In genomic region chr9:116149844-116150243, GRCh38 we compare ENCODE assay signal across 8 cellular contexts. TPM values are rescaled to one million over a fixed set of nuclear protein-coding genes. Genes with fewer than 3 reads are reported as not detected.
DNase-seq lines count a peak whose midpoint lies in the region; ATAC-seq and TF ChIP-seq lines count a peak whose summit lies in the region.

No MANE protein-coding gene starts in this region.

- H3K4me3 Mint-ChIP-seq in type B pancreatic cell: no peak overlapping the region

- H3K27ac Mint-ChIP-seq in type B pancreatic cell: no peak overlapping the region

- ATAC-seq in HG02840 (IDR thresholded peaks at IDR 0.05; ENCODE audit: low FRiP score, unreplicated experiment): no peak

- DNase-seq in ELF-1 (ENCODE audit: low read depth, low spot score): peak; percentile 72
- peak; percentile 18 for DNase-seq in HCEC 1CT
- peak; percentile 28 for DNase-seq in RKO (ENCODE audit: low spot score)
- peak; percentile 39 for DNase-seq in glomerular visceral epithelial cell (ENCODE audit: extremely low spot score)
- no peak for DNase-seq in type B pancreatic cell (ENCODE audit: extremely low spot score, unreplicated experiment)
- DNase-seq in stimulated activated CD4-positive, alpha-beta T cell treated with anti-CD3 and anti-CD28 coated beads, Interleukin-4, amount 100 ng/mL, for 4 hours: no peak
- DNase-seq in inferior parietal cortex (ENCODE audit: extremely low spot score): no peak

- H3K27me3 Mint-ChIP-seq in type B pancreatic cell: peaks cover 52% of the 10 kb centered on the region

- no peaks in the 10 kb centered on the region for H3K36me3 Mint-ChIP-seq in type B pancreatic cell

- TF ChIP-seq CTCF in type B pancreatic cell (conservative IDR thresholded peaks at IDR 0.05): peak; percentile 82

- H3K9me3 Mint-ChIP-seq in type B pancreatic cell: no peaks in the 10 kb centered on the region

- peaks cover 16% of the 10 kb centered on the region for H3K4me1 Mint-ChIP-seq in type B pancreatic cell (ENCODE audit: unreplicated experiment)

RNA-seq across cellular contexts. Expression of gene PAPPA, which starts 3.7 kb away (rescaled TPM):
- total RNA-seq in type B pancreatic cell (ENCODE audit: low replicate concordance): 1.2 and 11.0 TPM in 2 replicates

Comparison
In these comparisons a context has a peak if more than half of its experiments do, and no peak if none do; other contexts are left out.
1. DNase-seq: peak in ELF-1 (single experiment), HCEC 1CT (single experiment), RKO (single experiment) and glomerular visceral epithelial cell (single experiment); none in type B pancreatic cell (single experiment), stimulated activated CD4-positive, alpha-beta T cell treated with anti-CD3 and anti-CD28 coated beads, Interleukin-4, amount 100 ng/mL, for 4 hours (0 of 2) and inferior parietal cortex (single experiment).